ENCODE assay signal across 8 cellular contexts in the genomic region with DNA sequence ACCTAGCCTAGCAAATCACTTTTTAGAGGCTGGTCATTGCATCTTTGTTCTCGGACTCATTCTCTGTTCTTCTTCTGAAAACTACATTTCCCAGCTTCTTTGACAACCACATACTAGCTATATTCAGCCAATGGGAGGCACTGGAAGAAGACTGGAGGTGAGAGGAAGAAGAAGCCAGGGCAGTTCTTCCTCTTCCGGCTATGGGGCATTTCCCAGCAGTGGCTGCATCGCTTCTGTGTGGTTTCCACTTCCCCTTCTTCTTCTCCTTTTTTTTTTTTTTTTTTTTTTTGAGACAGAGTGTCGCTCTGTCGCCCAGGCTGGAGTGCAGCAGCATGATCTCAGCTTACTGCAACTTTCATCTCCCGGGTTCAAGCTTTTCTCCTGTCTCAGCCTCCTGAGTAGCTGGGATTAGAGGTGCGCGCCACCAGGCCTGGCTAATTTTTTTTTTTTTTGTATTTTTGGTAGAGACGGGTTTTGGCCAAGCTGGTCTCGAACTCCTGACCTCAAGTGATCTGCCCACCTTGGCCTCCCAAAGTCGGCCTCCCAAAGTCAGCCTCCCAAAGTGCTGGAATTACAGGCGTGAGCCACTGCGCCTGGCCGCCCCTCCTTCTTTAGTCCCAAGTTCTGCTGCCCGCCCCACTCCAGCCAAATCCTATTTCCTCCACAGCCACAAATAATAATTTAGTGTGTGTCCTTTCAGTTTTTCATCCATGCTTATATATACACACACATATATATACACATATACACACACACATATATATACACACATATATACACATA. TPM values are rescaled to one million over a fixed set of nuclear protein-coding genes. Genes with fewer than 3 reads are reported as not detected.
DNase-seq lines count a peak whose midpoint lies in the region; ATAC-seq and TF ChIP-seq lines count a peak whose summit lies in the region.
"Had no signal": no experiment of that assay in that cellular context is flagged by ENCODE, and none has a peak within 500 bp of the region (broad histone marks: within the 10 kb centered on the region; RNA-seq: fewer than 3 reads in every experiment).

No MANE protein-coding gene starts in this region.

- ATAC-seq in activated naive CD4-positive, alpha-beta T cell treated with anti-CD3 and anti-CD28 coated beads, Interleukin-2, amount 50 U/mL, for 72 hours = peak; percentile 79 to 85

- no peaks in the 10 kb centered on the region for H3K36me3 Mint-ChIP-seq in activated naive CD4-positive, alpha-beta T cell treated with anti-CD3 and anti-CD28 coated beads, Interleukin-2, amount 50 U/mL, for 72 hours

- H3K27ac Mint-ChIP-seq in activated naive CD4-positive, alpha-beta T cell treated with anti-CD3 and anti-CD28 coated beads, Interleukin-2, amount 50 U/mL, for 72 hours = peak overlapping the region; percentile 81 to 97

- no peak for TF ChIP-seq CTCF in GM20000 (IDR thresholded peaks at IDR 0.05; ENCODE audit: extremely low read depth, missing control alignments)

- H3K9me3 Mint-ChIP-seq in activated naive CD4-positive, alpha-beta T cell treated with anti-CD3 and anti-CD28 coated beads, Interleukin-2, amount 50 U/mL, for 72 hours = no peaks in the 10 kb centered on the region

- peak; percentile 35 for DNase-seq in GM20000 (ENCODE audit: low spot score)
- DNase-seq in NOMO-1 treated with DMSO at 0.1 percent for 48 hours (lab: John Stamatoyannopoulos, UW; ENCODE audit: unreplicated experiment) = peak; percentile 99
- DNase-seq in activated naive CD4-positive, alpha-beta T cell treated with anti-CD3 and anti-CD28 coated beads, Interleukin-2, amount 50 U/mL, for 72 hours (ENCODE audit: low spot score in 2 of 2) = no peak
- DNase-seq in stimulated activated CD8-positive, alpha-beta memory T cell treated with anti-CD3 and anti-CD28 coated beads, Interleukin-4, amount 100 ng/mL, for 48 hours = peak; percentile 37
- DNase-seq in NCI-H1105 (lab: John Stamatoyannopoulos, UW) = no peak
- no peak for DNase-seq in posterior cingulate gyrus
- DNase-seq in AG08396 (ENCODE audit: low spot score) = no peak
- DNase-seq: heart right ventricle had no signal

- intact Hi-C loops in posterior cingulate gyrus (cut with DNase I) = no loop called here

RNA-seq across cellular contexts. Expression of gene UBAP1, which starts 6.9 kb away (rescaled TPM):
- 10 to 100 TPM; 34.8 to 35.2 TPM for total RNA-seq in activated naive CD4-positive, alpha-beta T cell treated with anti-CD3 and anti-CD28 coated beads, Interleukin-2, amount 50 U/mL, for 72 hours

RNA-seq across cellular contexts. Expression of gene DCAF12, which starts 45.4 kb away (rescaled TPM):
- 10 to 100 TPM; 35.1 to 42.4 TPM for total RNA-seq in activated naive CD4-positive, alpha-beta T cell treated with anti-CD3 and anti-CD28 coated beads, Interleukin-2, amount 50 U/mL, for 72 hours

Comparison
In these comparisons a context has a peak if more than half of its experiments do, and no peak if none do; other contexts are left out.
1. DNase-seq: peak in GM20000 (single experiment), NOMO-1 treated with DMSO at 0.1 percent for 48 hours (single experiment) and stimulated activated CD8-positive, alpha-beta memory T cell treated with anti-CD3 and anti-CD28 coated beads, Interleukin-4, amount 100 ng/mL, for 48 hours (single experiment); none in activated naive CD4-positive, alpha-beta T cell treated with anti-CD3 and anti-CD28 coated beads, Interleukin-2, amount 50 U/mL, for 72 hours (0 of 2), NCI-H1105 (single experiment), posterior cingulate gyrus (0 of 10) and AG08396 (single experiment).